ENCODE assay signal across 21 cellular contexts in genomic region chr16:81040837-81041236, GRCh38. TPM values are rescaled to one million over a fixed set of nuclear protein-coding genes. Genes with fewer than 3 reads are reported as not detected.
DNase-seq lines count a peak whose midpoint lies in the region; ATAC-seq and TF ChIP-seq lines count a peak whose summit lies in the region.
"Had no signal": no experiment of that assay in that cellular context is flagged by ENCODE, and none has a peak within 500 bp of the region (broad histone marks: within the 10 kb centered on the region; RNA-seq: fewer than 3 reads in every experiment).

No MANE protein-coding gene starts in this region.

- no peaks in the 10 kb centered on the region for H3K9me3 ChIP-seq in T-helper 17 cell (ENCODE audit: control insufficient read depth, low read length, poor library complexity, severe bottlenecking)
- H3K9me3 ChIP-seq: MG63, SJSA1 had no signal

- H3K27ac Mint-ChIP-seq in activated CD4-positive, alpha-beta T cell treated with anti-CD3 and anti-CD28 coated beads for 36 hours = peak overlapping the region; percentile 16
- peak overlapping the region; percentile 67 for H3K27ac Mint-ChIP-seq in T-helper 17 cell
- H3K27ac Mint-ChIP-seq: GM23338 had no signal

- CTCF ChIA-PET in activated CD4-positive, alpha-beta T cell treated with anti-CD3 and anti-CD28 coated beads for 36 hours (lab: Charles Lee) = interaction anchor here (0.6 kb wide), 1 partner anchor 412 kb away, joined by 3 read pairs; no protein-coding TSS in a partner anchor

- H3K27ac ChIP-seq in coronary artery = no peak overlapping the region
- H3K27ac ChIP-seq: 22Rv1, KMS-11, RWPE1, SJSA1 had no signal

- H3K36me3 Mint-ChIP-seq in activated CD4-positive, alpha-beta T cell treated with anti-CD3 and anti-CD28 coated beads for 36 hours (ENCODE audit: low read depth) = peaks cover 38% of the 10 kb centered on the region
- H3K36me3 Mint-ChIP-seq in T-helper 17 cell (ENCODE audit: low read depth) = peaks cover 7% of the 10 kb centered on the region

- intact Hi-C loops in activated CD4-positive, alpha-beta T cell treated with anti-CD3 and anti-CD28 coated beads for 36 hours (cut with DNase I, micrococcal nuclease) = no loop called here

- no peak for DNase-seq in activated CD4-positive, alpha-beta T cell treated with anti-CD3 and anti-CD28 coated beads for 36 hours
- no peak for DNase-seq in activated CD4-positive, alpha-beta T cell treated with anti-CD3 and anti-CD28 coated beads, Interleukin-2, amount 50 U/mL, for 1 hour
- DNase-seq in T-helper 17 cell = no peak
- DNase-seq in fibroblast of villous mesenchyme (ENCODE audit: low read depth) = peak; percentile 33
- peak; percentile 29 for DNase-seq in retinal pigment epithelial cell (ENCODE audit: low read depth)
- no peak for DNase-seq in GM13976 (ENCODE audit: low spot score)
- DNase-seq in coronary artery (ENCODE audit: low spot score) = no peak
- DNase-seq: C1 segment of cervical spinal cord, DMS79 treated with DMSO at 0.1 percent for 48 hours, GDM1, MG63, NCI-H1105, NCI-H187, NCI-H446 had no signal

- ATAC-seq in activated CD4-positive, alpha-beta T cell treated with anti-CD3 and anti-CD28 coated beads for 36 hours = no peak
- ATAC-seq in T-helper 17 cell (no peak), HG02678 (IDR thresholded peaks at IDR 0.05; ENCODE audit: unreplicated experiment) (no peak)
- ATAC-seq: GM23338, HepG2 had no signal

- H3K27me3 Mint-ChIP-seq in activated CD4-positive, alpha-beta T cell treated with anti-CD3 and anti-CD28 coated beads for 36 hours = no peaks in the 10 kb centered on the region
- H3K27me3 Mint-ChIP-seq in T-helper 17 cell = no peaks in the 10 kb centered on the region

- in situ Hi-C loops in GM13976 (cut with MboI; ENCODE audit: low sequenced_read_pairs, unreplicated experiment) = no loop called here

- TF ChIP-seq CTCF in fibroblast of villous mesenchyme (IDR thresholded peaks at IDR 0.05; ENCODE audit: insufficient read depth, low read depth, low read length) (no peak), retinal pigment epithelial cell (conservative IDR thresholded peaks at IDR 0.05; ENCODE audit: low read depth, low read length) (no peak), GM13976 (IDR thresholded peaks at IDR 0.05; ENCODE audit: borderline replicate concordance, control extremely low read depth, extremely low read depth, insufficient read depth, missing control alignments) (no peak), coronary artery (IDR thresholded peaks at IDR 0.05) (no peak)

- no peaks in the 10 kb centered on the region for H3K9me3 Mint-ChIP-seq in activated CD4-positive, alpha-beta T cell treated with anti-CD3 and anti-CD28 coated beads for 36 hours (ENCODE audit: low read depth)
- H3K9me3 Mint-ChIP-seq: GM23338 had no signal

- peaks cover 30% of the 10 kb centered on the region for H3K4me1 Mint-ChIP-seq in activated CD4-positive, alpha-beta T cell treated with anti-CD3 and anti-CD28 coated beads for 36 hours
- peaks cover 23% of the 10 kb centered on the region for H3K4me1 Mint-ChIP-seq in T-helper 17 cell

- H3K4me3 ChIP-seq in fibroblast of villous mesenchyme (ENCODE audit: low read depth, low read length) (no peak overlapping the region), retinal pigment epithelial cell (ENCODE audit: low read length) (no peak overlapping the region), coronary artery (no peak overlapping the region)
- H3K4me3 ChIP-seq: GM23338, MG63, SJSA1 had no signal

- H3K4me3 Mint-ChIP-seq in activated CD4-positive, alpha-beta T cell treated with anti-CD3 and anti-CD28 coated beads for 36 hours = no peak overlapping the region
- no peak overlapping the region for H3K4me3 Mint-ChIP-seq in T-helper 17 cell
- H3K4me3 Mint-ChIP-seq: GM23338 had no signal

- POLR2A ChIA-PET in activated CD4-positive, alpha-beta T cell treated with anti-CD3 and anti-CD28 coated beads for 36 hours (lab: Charles Lee) = no interaction called here

RNA-seq across cellular contexts. Expression of gene ATMIN, which starts 5.2 kb away (rescaled TPM):
- 10 to 100 TPM; 20.3 to 31.2 TPM for total RNA-seq in activated CD4-positive, alpha-beta T cell treated with anti-CD3 and anti-CD28 coated beads for 36 hours
- 10 to 100 TPM; 31.3 to 31.5 TPM for total RNA-seq in T-helper 17 cell
- 36.4 and 54.0 TPM in 2 replicates for total RNA-seq in fibroblast of villous mesenchyme

RNA-seq across cellular contexts. Expression of gene CENPN, which starts 33.8 kb away (rescaled TPM):
- total RNA-seq in activated CD4-positive, alpha-beta T cell treated with anti-CD3 and anti-CD28 coated beads for 36 hours = 10 to 100 TPM; 45.7 to 56.3 TPM
- total RNA-seq in T-helper 17 cell = 10 to 100 TPM in 1 of 2 donors, 1 to 10 TPM in 1; 8.8 to 14.8 TPM
- 44.5 and 64.8 TPM in 2 replicates for total RNA-seq in fibroblast of villous mesenchyme

RNA-seq across cellular contexts. Expression of gene CMC2, which starts 34.2 kb away (rescaled TPM):
- 100 to 1,000 TPM in 1 of 2 experiments, 10 to 100 TPM in 1; 100.0 to 114 TPM for total RNA-seq in activated CD4-positive, alpha-beta T cell treated with anti-CD3 and anti-CD28 coated beads for 36 hours
- 10 to 100 TPM; 78.3 to 86.6 TPM for total RNA-seq in T-helper 17 cell
- total RNA-seq in fibroblast of villous mesenchyme = 28.0 and 30.7 TPM in 2 replicates

RNA-seq across cellular contexts. Expression of gene C16orf46, which starts 36.2 kb away (rescaled TPM):
- total RNA-seq in activated CD4-positive, alpha-beta T cell treated with anti-CD3 and anti-CD28 coated beads for 36 hours = under 1 TPM; 0.28 to 0.34 TPM
- total RNA-seq in T-helper 17 cell (under 1 TPM in 1 of 2 donors, not detected in 1; 0.37 TPM), fibroblast of villous mesenchyme (0.86 and 0.97 TPM in 2 replicates)

RNA-seq across cellular contexts. Expression of gene GCSH, which starts 55.4 kb away (rescaled TPM):
- 10 to 100 TPM; 22.2 to 24.9 TPM for total RNA-seq in activated CD4-positive, alpha-beta T cell treated with anti-CD3 and anti-CD28 coated beads for 36 hours
- total RNA-seq in T-helper 17 cell (1 to 10 TPM; 1.7 to 2.2 TPM), fibroblast of villous mesenchyme (14.5 and 21.2 TPM in 2 replicates)

Comparison
In these comparisons a context has a peak if more than half of its experiments do, and no peak if none do; other contexts are left out.
1. DNase-seq: peak in fibroblast of villous mesenchyme (single experiment) and retinal pigment epithelial cell (single experiment); none in activated CD4-positive, alpha-beta T cell treated with anti-CD3 and anti-CD28 coated beads for 36 hours (single experiment), activated CD4-positive, alpha-beta T cell treated with anti-CD3 and anti-CD28 coated beads, Interleukin-2, amount 50 U/mL, for 1 hour (single experiment), T-helper 17 cell (0 of 3), GM13976 (single experiment) and coronary artery (single experiment).